ENCODE assay signal across 8 cellular contexts in genomic region chr6:31400467-31401289, GRCh38. TPM values are rescaled to one million over a fixed set of nuclear protein-coding genes. Genes with fewer than 3 reads are reported as not detected.
A peak's percentile ranks its signal among the peaks of the same experiment; 100 is the strongest.
DNase-seq lines count a peak whose midpoint lies in the region; ATAC-seq and TF ChIP-seq lines count a peak whose summit lies in the region.

No MANE protein-coding gene starts in this region.

- ATAC-seq in HG02840 (IDR thresholded peaks at IDR 0.05; ENCODE audit: low FRiP score, unreplicated experiment) (peak; percentile 42), left ventricle myocardium superior (peak; percentile 68), HG03039 (IDR thresholded peaks at IDR 0.05; ENCODE audit: unreplicated experiment) (no peak)
- ATAC-seq in activated naive CD8-positive, alpha-beta T cell treated with anti-CD3 and anti-CD28 coated beads, Interleukin-2, amount 50 U/mL, for 24 hours: peak; percentile 15

- intact Hi-C loops in Calu3 (cut with micrococcal nuclease; ENCODE audit: unreplicated experiment): loop anchor here (2.0 to 5.0 kb wide), 2 partner anchors 92 to 147 kb away; partner anchors contain the start of genes ATP6V1G2 and NFKBIL1
- intact Hi-C loops in left ventricle myocardium superior (cut with micrococcal nuclease): no loop called here

- H3K27ac Mint-ChIP-seq in Calu3 (ENCODE audit: unreplicated experiment): peak overlapping the region; percentile 24
- H3K27ac Mint-ChIP-seq in activated naive CD8-positive, alpha-beta T cell treated with anti-CD3 and anti-CD28 coated beads, Interleukin-2, amount 50 U/mL, for 24 hours: peak overlapping the region; percentile 89

- no peak for TF ChIP-seq CTCF in Calu3 (IDR thresholded peaks at IDR 0.05; ENCODE audit: unreplicated experiment)

- H3K4me3 Mint-ChIP-seq in Calu3 (ENCODE audit: low read depth, unreplicated experiment): peak overlapping the region; percentile 95
- peak overlapping the region; percentile 78 for H3K4me3 Mint-ChIP-seq in activated naive CD8-positive, alpha-beta T cell treated with anti-CD3 and anti-CD28 coated beads, Interleukin-2, amount 50 U/mL, for 24 hours

- peaks cover 39% of the 10 kb centered on the region for H3K4me1 Mint-ChIP-seq in Calu3 (ENCODE audit: low read depth, unreplicated experiment)
- peaks cover 71% of the 10 kb centered on the region for H3K4me1 Mint-ChIP-seq in activated naive CD8-positive, alpha-beta T cell treated with anti-CD3 and anti-CD28 coated beads, Interleukin-2, amount 50 U/mL, for 24 hours

- CTCF ChIA-PET in Calu3 (lab: Charles Lee): interaction anchor here (0.6 to 5.5 kb wide), 11 partner anchors 21 to 497 kb away, joined by 3 to 84 read pairs (median 3); no protein-coding TSS in a partner anchor

- H3K36me3 Mint-ChIP-seq in Calu3 (ENCODE audit: insufficient read depth, unreplicated experiment): peaks cover 60% of the 10 kb centered on the region
- no peaks in the 10 kb centered on the region for H3K36me3 Mint-ChIP-seq in activated naive CD8-positive, alpha-beta T cell treated with anti-CD3 and anti-CD28 coated beads, Interleukin-2, amount 50 U/mL, for 24 hours (ENCODE audit: low read depth)

- H3K9me3 Mint-ChIP-seq in Calu3 (ENCODE audit: low read depth, unreplicated experiment): no peaks in the 10 kb centered on the region
- no peaks in the 10 kb centered on the region for H3K9me3 Mint-ChIP-seq in activated naive CD8-positive, alpha-beta T cell treated with anti-CD3 and anti-CD28 coated beads, Interleukin-2, amount 50 U/mL, for 24 hours

- H3K27me3 Mint-ChIP-seq in Calu3 (ENCODE audit: unreplicated experiment): no peaks in the 10 kb centered on the region
- no peaks in the 10 kb centered on the region for H3K27me3 Mint-ChIP-seq in activated naive CD8-positive, alpha-beta T cell treated with anti-CD3 and anti-CD28 coated beads, Interleukin-2, amount 50 U/mL, for 24 hours

- BruUV-seq in Calu3 (replicated peaks; lab: Mats Ljungman, UMichigan): TSS peak; percentile 52

- DNase-seq in Calu3: peak; percentile 76
- peak; percentile 67 for DNase-seq in SKM-1 treated with dmso at 0.1 percent for 144 hours (lab: John Stamatoyannopoulos, UW; ENCODE audit: unreplicated experiment)
- peak; percentile 79 for DNase-seq in activated naive CD8-positive, alpha-beta T cell treated with anti-CD3 and anti-CD28 coated beads, Interleukin-2, amount 50 U/mL, for 24 hours
- DNase-seq in left ventricle myocardium superior: peak; percentile 89
- peak; percentile 18 for DNase-seq in renal cortical epithelial cell (ENCODE audit: low read depth)
- DNase-seq in NCI-H2171 treated with DMSO at 0.1 percent for 48 hours (lab: John Stamatoyannopoulos, UW): no peak

RNA-seq across cellular contexts. Expression of gene MICA, which starts 2.7 kb away (rescaled TPM):
- total RNA-seq in Calu3 (2022): 70.2 and 77.1 TPM in 2 replicates
- 10.3 TPM for total RNA-seq in left ventricle myocardium superior
- total RNA-seq in renal cortical epithelial cell: 33.0 and 55.6 TPM in 2 replicates

RNA-seq across cellular contexts. Expression of gene HLA-B, which starts 43.7 kb away (rescaled TPM):
- 1,078 and 2,594 TPM in 2 replicates for total RNA-seq in Calu3 (2022)
- 431 TPM for total RNA-seq in left ventricle myocardium superior
- total RNA-seq in renal cortical epithelial cell: 208 and 644 TPM in 2 replicates
